In genomic region chr2:230863442-230864121, GRCh38 we compare ENCODE assay signal across 11 cellular contexts. TPM values are rescaled to one million over a fixed set of nuclear protein-coding genes. Genes with fewer than 3 reads are reported as not detected.
A peak's percentile ranks its signal among the peaks of the same experiment; 100 is the strongest.
DNase-seq lines count a peak whose midpoint lies in the region; ATAC-seq and TF ChIP-seq lines count a peak whose summit lies in the region.
"Had no signal": no experiment of that assay in that cellular context is flagged by ENCODE, and none has a peak within 500 bp of the region (broad histone marks: within the 10 kb centered on the region; RNA-seq: fewer than 3 reads in every experiment).

No MANE protein-coding gene starts in this region.

- CTCF ChIA-PET in SK-N-SH (lab: Yijun Ruan, JAX): interaction anchor here (0.7 to 2.9 kb wide), 14 partner anchors 9 to 189 kb away, joined by 3 to 26 read pairs (median 6); no protein-coding TSS in a partner anchor

- no peak for TF ChIP-seq EP300 in SK-N-SH (IDR thresholded peaks at IDR 0.05; ENCODE audit: borderline replicate concordance in 1 of 2, low read depth in 1 of 2, low read length in 1 of 2)

- H3K27me3 Mint-ChIP-seq in chondrocyte (ENCODE audit: low read depth) (peaks cover 9% of the 10 kb centered on the region), neural crest cell (ENCODE audit: low read depth) (peaks cover 20% of the 10 kb centered on the region)

- TF ChIP-seq RAD21 in SK-N-SH (IDR thresholded peaks at IDR 0.05; ENCODE audit: low read length): no peak

- H3K27ac ChIP-seq in SK-N-SH (ENCODE audit: low read depth in 2 of 2, low read length in 1 of 2) (no peak overlapping the region), KMS-11 (no peak overlapping the region), spleen (no peak overlapping the region), gastrocnemius medialis (no peak overlapping the region)
- H3K27ac ChIP-seq: epithelial cell of prostate, pancreas had no signal

- no peaks in the 10 kb centered on the region for H3K36me3 ChIP-seq in SK-N-SH (replicated peaks in 1 of 2; ENCODE audit: control insufficient read depth in 1 of 2, insufficient read depth in 2 of 2, low read length in 1 of 2)
- no peaks in the 10 kb centered on the region for H3K36me3 ChIP-seq in KMS-11 (ENCODE audit: insufficient read depth)
- H3K36me3 ChIP-seq in spleen: no peaks in the 10 kb centered on the region
- H3K36me3 ChIP-seq in gastrocnemius medialis: no peaks in the 10 kb centered on the region
- H3K36me3 ChIP-seq: pancreas had no signal

- TF ChIP-seq CTCF in SK-N-SH (IDR thresholded peaks at IDR 0.05) (no peak), KMS-11 (conservative IDR thresholded peaks at IDR 0.05; ENCODE audit: low read depth, low read length) (no peak), chondrocyte (IDR thresholded peaks at IDR 0.05) (no peak), neural crest cell (conservative IDR thresholded peaks at IDR 0.05) (no peak), spleen (IDR thresholded peaks at IDR 0.05 in 8 of 11, conservative IDR thresholded peaks at IDR 0.05 in 3 of 11) (no peak), gastrocnemius medialis (IDR thresholded peaks at IDR 0.05 in 4 of 5, conservative IDR thresholded peaks at IDR 0.05 in 1 of 5) (no peak)

- H3K4me3 ChIP-seq in SK-N-SH (ENCODE audit: low read depth in 2 of 2, low read length in 1 of 2) (no peak overlapping the region), KMS-11 (IDR thresholded peaks at IDR 0.05; ENCODE audit: insufficient read depth, low read depth, low read length) (no peak overlapping the region), spleen (peak overlapping the region in 1 of 8 donors; percentile 81), gastrocnemius medialis (no peak overlapping the region)

- H3K9ac ChIP-seq in SK-N-SH (no peak overlapping the region), KMS-11 (no peak overlapping the region)

- H2AFZ ChIP-seq in SK-N-SH (ENCODE audit: low read depth) (no peak overlapping the region), KMS-11 (ENCODE audit: low read depth) (peak overlapping the region; percentile 89; the same call in 1 of the 2 replicates)

- H3K9me3 Mint-ChIP-seq in chondrocyte (ENCODE audit: low read depth) (peaks cover 4% of the 10 kb centered on the region), neural crest cell (peaks cover 4% of the 10 kb centered on the region)

- peaks cover 25 to 29% of the 10 kb centered on the region in 2 experiments for H3K4me1 ChIP-seq in SK-N-SH (ENCODE audit: control insufficient read depth in 1 of 2, insufficient read depth in 2 of 2, low read depth in 1 of 2, low read length in 1 of 2)
- H3K4me1 ChIP-seq in KMS-11 (ENCODE audit: low read depth, poor library complexity, severe bottlenecking): peaks cover 33% of the 10 kb centered on the region
- H3K4me1 ChIP-seq in spleen: peaks cover 25 to 62% (median 45%) of the 10 kb centered on the region in 6 donors
- H3K4me1 ChIP-seq in gastrocnemius medialis: no peaks in the 10 kb centered on the region

- H3F3A ChIP-seq in SK-N-SH (replicated peaks; ENCODE audit: insufficient read depth): peaks cover 9% of the 10 kb centered on the region

- intact Hi-C loops in spleen (cut with DNase I; ENCODE audit: low total_unique reads): no loop called here
- intact Hi-C loops in gastrocnemius medialis (cut with DNase I; ENCODE audit: low total_unique reads): no loop called here

- H3K36me3 Mint-ChIP-seq in chondrocyte (ENCODE audit: low read depth): no peaks in the 10 kb centered on the region
- no peaks in the 10 kb centered on the region for H3K36me3 Mint-ChIP-seq in neural crest cell (ENCODE audit: low read depth)

- no peaks in the 10 kb centered on the region for H3K9me2 ChIP-seq in SK-N-SH

- no peak overlapping the region for H3K27ac Mint-ChIP-seq in chondrocyte (ENCODE audit: unreplicated experiment)
- H3K27ac Mint-ChIP-seq in neural crest cell (ENCODE audit: unreplicated experiment): no peak overlapping the region

- no peak for DNase-seq in SK-N-SH
- no peak for DNase-seq in chondrocyte (ENCODE audit: low spot score)
- no peak for DNase-seq in neural crest cell (ENCODE audit: low read depth, low spot score)
- no peak for DNase-seq in spleen
- DNase-seq in gastrocnemius medialis: no peak
- DNase-seq: NCI-H1694 treated with DMSO at 0.1 percent for 48 hours had no signal

- H3K9me3 ChIP-seq in SK-N-SH (no peaks in the 10 kb centered on the region), spleen (no peaks in the 10 kb centered on the region), gastrocnemius medialis (no peaks in the 10 kb centered on the region)
- H3K9me3 ChIP-seq: pancreas had no signal

- H3K4me2 ChIP-seq in SK-N-SH (no peak overlapping the region), KMS-11 (no peak overlapping the region; the same call in 1 of the 2 replicates)

- peaks cover 30% of the 10 kb centered on the region for H3K4me1 Mint-ChIP-seq in chondrocyte (ENCODE audit: low read depth)
- H3K4me1 Mint-ChIP-seq in neural crest cell: peaks cover 28% of the 10 kb centered on the region

- H3K79me2 ChIP-seq in SK-N-SH (ENCODE audit: insufficient read depth) (no peaks in the 10 kb centered on the region), KMS-11 (ENCODE audit: insufficient read depth, low read depth) (peaks cover 44% of the 10 kb centered on the region)

- H3K4me3 Mint-ChIP-seq in chondrocyte (ENCODE audit: unreplicated experiment): peak overlapping the region; percentile 87
- peak overlapping the region; percentile 91 for H3K4me3 Mint-ChIP-seq in neural crest cell

- in situ Hi-C loops in gastrocnemius medialis (cut with MboI; ENCODE audit: low sequenced_read_pairs in 4 of 4): no loop called here

- H4K20me1 ChIP-seq in SK-N-SH (ENCODE audit: insufficient read depth) (0 out of 2 replicates have a peak, but pooled peaks cover 10% of the 10 kb centered on the region), KMS-11 (ENCODE audit: insufficient read depth) (no peaks in the 10 kb centered on the region)

- TF ChIP-seq POLR2A in spleen (IDR thresholded peaks at IDR 0.05): no peak
- TF ChIP-seq POLR2A in gastrocnemius medialis (IDR thresholded peaks at IDR 0.05): no peak

- H3K27me3 ChIP-seq in SK-N-SH (ENCODE audit: insufficient read depth) (no peaks in the 10 kb centered on the region; the same call in 1 of the 2 replicates), KMS-11 (ENCODE audit: insufficient read depth, low read depth) (no peaks in the 10 kb centered on the region; the same call in 1 of the 2 replicates), spleen (replicated peaks in 1 of 7) (peaks cover 0 to 75% (median 13%) of the 10 kb centered on the region in 7 donors), gastrocnemius medialis (peaks cover 2 to 26% (median 21%) of the 10 kb centered on the region in 3 donors)
- H3K27me3 ChIP-seq: pancreas had no signal

- POLR2A ChIA-PET in SK-N-SH (lab: Yijun Ruan, JAX): interaction anchor here (1.0 kb wide), 1 partner anchor 22 kb away, joined by 4 read pairs; no protein-coding TSS in a partner anchor

- ATAC-seq in SK-N-SH treated with all-trans-retinoic acid at 6 μM for 48 hours (no peak), GM21423 (IDR thresholded peaks at IDR 0.05; ENCODE audit: unreplicated experiment) (no peak), gastrocnemius medialis (no peak)

- 90% methylated on average over 13 of the region's 13 CpGs for WGBS in SK-N-SH (ENCODE audit: low lambda C conversion rate)
- WGBS in spleen, 5 donors: 76 to 90% (median 81%) methylated on average over 11 to 13 of the region's 13 CpGs

TF ChIP-seq in SK-N-SH treated with all-trans-retinoic acid at 6 μM for 48 hours, 23 proteins besides CTCF, POLR2A, EP300 and RAD21 (continues in another document):
- TF ChIP-seq ZNF70 (CRISPR knock-in tag; IDR thresholded peaks at IDR 0.05) (no peak), TCF4 (CRISPR knock-in tag; IDR thresholded peaks at IDR 0.05; ENCODE audit: borderline replicate concordance) (no peak), CSRNP3 (CRISPR knock-in tag; IDR thresholded peaks at IDR 0.05) (no peak), ZNF565 (CRISPR knock-in tag; conservative IDR thresholded peaks at IDR 0.05; ENCODE audit: low read depth) (no peak), CSDC2 (CRISPR knock-in tag; IDR thresholded peaks at IDR 0.05) (no peak), RARB (CRISPR knock-in tag; IDR thresholded peaks at IDR 0.05) (no peak), ZNF8 (CRISPR knock-in tag; IDR thresholded peaks at IDR 0.05) (no peak), BACH2 (CRISPR knock-in tag; IDR thresholded peaks at IDR 0.05; ENCODE audit: borderline replicate concordance) (no peak), SNAI2 (CRISPR knock-in tag; IDR thresholded peaks at IDR 0.05) (no peak), ESRRG (CRISPR knock-in tag; IDR thresholded peaks at IDR 0.05) (no peak), CREB5 (CRISPR knock-in tag; IDR thresholded peaks at IDR 0.05; ENCODE audit: low read depth) (no peak), PPARA (CRISPR knock-in tag; IDR thresholded peaks at IDR 0.05; ENCODE audit: borderline replicate concordance) (no peak)

RNA-seq across cellular contexts. Expression of gene ITM2C, which starts 1.2 kb away (rescaled TPM):
- 288 and 290 TPM in 2 replicates for polyA plus RNA-seq in SK-N-SH (2012; rRNA removed)
- polyA plus RNA-seq in SK-N-SH (2012; cell fraction: cytosol; rRNA removed): 120 and 202 TPM in 2 replicates
- 97.8 and 154 TPM in 2 replicates for polyA plus RNA-seq in SK-N-SH (2012; cell fraction: nucleus; rRNA removed)
- total RNA-seq in chondrocyte: 114 to 215 TPM (median 208 TPM) in 3 replicates
- 106 TPM in 2 replicates for total RNA-seq in neural crest cell
- total RNA-seq in spleen: 100 to 1,000 TPM in 2 of 7 donors, 10 to 100 TPM in 5; 58.5 to 150 (median 87.6) TPM
- polyA plus RNA-seq in spleen: 100 to 1,000 TPM in 2 of 3 donors, 10 to 100 TPM in 1; 97.5 to 148 (median 108) TPM
- 10 to 100 TPM in 3 of 4 donors, 1 to 10 TPM in 1; 4.9 to 11.2 (median 10.8) TPM for total RNA-seq in gastrocnemius medialis
